ENCODE assay signal across 12 cellular contexts in genomic region chr11:126339073-126339865, GRCh38. TPM values are rescaled to one million over a fixed set of nuclear protein-coding genes. Genes with fewer than 3 reads are reported as not detected.
DNase-seq lines count a peak whose midpoint lies in the region; ATAC-seq and TF ChIP-seq lines count a peak whose summit lies in the region.
"Had no signal": no experiment of that assay in that cellular context is flagged by ENCODE, and none has a peak within 500 bp of the region (broad histone marks: within the 10 kb centered on the region; RNA-seq: fewer than 3 reads in every experiment).

No MANE protein-coding gene starts in this region.

- H3K36me3 ChIP-seq in heart left ventricle: peaks cover 0 to 51% (median 23%) of the 10 kb centered on the region in 9 donors
- H3K36me3 ChIP-seq: prostate gland had no signal

- DNase-seq in heart left ventricle: peak in 1 of 5 donors; percentile 3
- DNase-seq in left ventricle myocardium superior: no peak
- peak; percentile 52 for DNase-seq in kidney tubule cell (ENCODE audit: low spot score)
- no peak for DNase-seq in NCI-H1092 treated with DMSO at 0.1 percent for 48 hours (lab: John Stamatoyannopoulos, UW)
- DNase-seq: activated naive CD8-positive, alpha-beta T cell treated with anti-CD3 and anti-CD28 coated beads, Interleukin-2, amount 50 U/mL, for 24 hours; NCI-H187 treated with DMSO at 0.1 percent for 48 hours; T-helper 1 cell had no signal

- H3K4me3 ChIP-seq in heart left ventricle: no peak overlapping the region
- H3K4me3 ChIP-seq: K562, lung, prostate gland had no signal

- H3K4me1 ChIP-seq in heart left ventricle: peaks cover 0 to 66% (median 44%) of the 10 kb centered on the region in 12 donors
- H3K4me1 ChIP-seq: prostate gland had no signal

- no peak for ATAC-seq in heart left ventricle
- ATAC-seq in left ventricle myocardium superior: no peak
- ATAC-seq in HG02759 (IDR thresholded peaks at IDR 0.05; ENCODE audit: unreplicated experiment): no peak
- ATAC-seq in HG03460 (IDR thresholded peaks at IDR 0.05; ENCODE audit: unreplicated experiment): no peak
- ATAC-seq: activated naive CD8-positive, alpha-beta T cell treated with anti-CD3 and anti-CD28 coated beads, Interleukin-2, amount 50 U/mL, for 24 hours; K562 had no signal

- no peaks in the 10 kb centered on the region for H3K9me3 ChIP-seq in heart left ventricle
- H3K9me3 ChIP-seq: prostate gland had no signal

- H3K27ac ChIP-seq in heart left ventricle: peak overlapping the region in 9 of 12 donors; percentile 11 to 66 (median 56)
- H3K27ac ChIP-seq: prostate gland had no signal

- no peaks in the 10 kb centered on the region for H3K27me3 ChIP-seq in heart left ventricle

- no peak for TF ChIP-seq CTCF in heart left ventricle (IDR thresholded peaks at IDR 0.05)

- intact Hi-C loops in heart left ventricle (cut with DNase I): no loop called here
- intact Hi-C loops in left ventricle myocardium superior (cut with micrococcal nuclease): no loop called here

- TF ChIP-seq POLR2A in heart left ventricle (IDR thresholded peaks at IDR 0.05): no peak

- 80 to 89% (median 81%) methylated on average over 15 of the region's 15 CpGs for WGBS in heart left ventricle, 4 donors

RNA-seq across cellular contexts. Expression of gene ST3GAL4, which starts 16.2 kb away (rescaled TPM):
- total RNA-seq in heart left ventricle (10 to 100 TPM; 30.6 to 88.5 (median 59.8) TPM), left ventricle myocardium superior (45.4 TPM)
- polyA plus RNA-seq in heart left ventricle: 100 to 1,000 TPM in 1 of 2 donors, 10 to 100 TPM in 1; 66.1 to 168 TPM

RNA-seq across cellular contexts. Expression of gene DCPS, which starts 35.4 kb away (rescaled TPM):
- total RNA-seq in heart left ventricle (10 to 100 TPM in 5 of 9 donors, 1 to 10 TPM in 4; 7.7 to 15.5 (median 11.1) TPM), left ventricle myocardium superior (11.1 TPM)
- polyA plus RNA-seq in heart left ventricle: 10 to 100 TPM in 1 of 2 donors, 1 to 10 TPM in 1; 8.1 to 18.9 TPM

RNA-seq across cellular contexts. Expression of gene TIRAP, which starts 56.4 kb away (rescaled TPM):
- total RNA-seq in heart left ventricle: 1 to 10 TPM; 5.3 to 9.5 (median 7.6) TPM
- polyA plus RNA-seq in heart left ventricle: 1 to 10 TPM; 4.0 to 5.4 TPM
- total RNA-seq in left ventricle myocardium superior: 7.8 TPM
